In the genomic region with DNA sequence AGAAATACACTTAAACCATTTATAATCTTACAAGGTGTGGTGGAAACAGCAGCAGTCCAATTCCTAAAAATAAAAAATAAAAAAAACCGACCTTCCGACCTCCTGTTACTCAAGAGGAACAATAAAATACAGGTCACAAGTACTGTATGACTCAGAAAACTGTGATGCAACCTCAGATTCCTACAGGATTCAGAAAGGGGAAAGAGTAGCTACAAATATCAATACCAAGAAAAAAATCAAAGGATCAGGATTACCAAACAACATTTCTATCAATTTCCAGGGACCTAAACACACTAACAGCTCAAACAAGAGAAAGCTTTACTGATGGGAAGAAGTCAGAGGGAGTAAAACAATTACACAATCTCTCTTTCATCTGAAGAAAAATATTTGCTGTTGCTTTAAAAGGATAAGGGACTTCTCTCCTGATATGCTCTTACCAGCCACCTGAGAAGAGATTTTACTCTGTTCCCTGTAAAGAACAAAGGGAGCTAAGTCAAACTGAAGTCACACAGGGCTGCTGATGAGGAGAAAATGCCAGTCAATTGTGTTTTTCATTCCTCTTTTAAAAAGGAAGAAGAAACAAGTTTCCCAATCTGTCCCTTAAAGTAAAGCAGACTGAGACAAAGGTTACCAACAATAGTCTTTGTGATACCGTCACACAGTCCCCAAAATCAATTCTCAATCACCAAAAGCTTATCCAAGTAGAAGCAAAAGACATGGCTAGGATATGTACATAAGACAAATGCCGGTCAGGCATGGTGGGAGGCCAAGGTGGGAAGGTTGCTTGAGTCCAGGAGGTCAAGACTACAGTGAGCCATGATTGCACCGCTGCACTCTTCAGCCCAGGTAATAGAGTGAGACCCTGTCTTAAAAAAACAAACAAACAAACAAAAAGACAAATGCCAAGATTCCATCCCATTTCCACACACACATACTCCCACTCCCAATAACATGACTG, we compare ENCODE assay signal across 8 cellular contexts.
DNase-seq lines count a peak whose midpoint lies in the region; ATAC-seq, FAIRE-seq and TF ChIP-seq lines count a peak whose summit lies in the region.

No MANE protein-coding gene starts in this region.

- H3K27me3 ChIP-seq in BLaER1 treated with 17β-estradiol and CSF1 and Interleukin-3, amounts not matched to agents 10 nM and 100 nM = no peaks in the 10 kb centered on the region; a peak in 1 of 22 replicates
- H3K27me3 ChIP-seq in brain microvascular endothelial cell (replicated peaks) = no peaks in the 10 kb centered on the region

- TF ChIP-seq CTCF in brain microvascular endothelial cell (IDR thresholded peaks at IDR 0.05; ENCODE audit: low read depth, low read length, missing control alignments) = no peak
- no peak for TF ChIP-seq CTCF in GM10266 (IDR thresholded peaks at IDR 0.05; ENCODE audit: control insufficient read depth, insufficient read depth, low read depth, missing control alignments)

- peak overlapping the region; percentile 68 to 91 (median 75) for H3K4me2 ChIP-seq in BLaER1 treated with 17β-estradiol and CSF1 and Interleukin-3, amounts not matched to agents 10 nM and 100 nM

- H3K4me1 ChIP-seq in BLaER1 treated with 17β-estradiol and CSF1 and Interleukin-3, amounts not matched to agents 10 nM and 100 nM = peaks cover 32 to 44% (median 37%) of the 10 kb centered on the region in 10 experiments

- no peak for TF ChIP-seq EP300 in Ishikawa (IDR thresholded peaks at IDR 0.05; ENCODE audit: borderline replicate concordance)

- H3K4me3 ChIP-seq in BLaER1 treated with 17β-estradiol and CSF1 and Interleukin-3, amounts not matched to agents 10 nM and 100 nM = peak overlapping the region in 2 of 10 experiments; percentile 3 to 4; a peak in 1 of 20 replicates
- H3K4me3 ChIP-seq in brain microvascular endothelial cell (ENCODE audit: low read depth, low read length) = no peak overlapping the region

- peaks cover 47 to 100% (median 85%) of the 10 kb centered on the region in 11 experiments; a peak in 20 of 22 replicates for H4K20me1 ChIP-seq in BLaER1 treated with 17β-estradiol and CSF1 and Interleukin-3, amounts not matched to agents 10 nM and 100 nM

- H3K27ac ChIP-seq in BLaER1 treated with 17β-estradiol and CSF1 and Interleukin-3, amounts not matched to agents 10 nM and 100 nM = peak overlapping the region in 9 of 11 experiments; percentile 12 to 74 (median 59); a peak in 15 of 22 replicates
- peak overlapping the region; percentile 84 for H3K27ac ChIP-seq in brain microvascular endothelial cell

- H3K36me3 ChIP-seq in BLaER1 treated with 17β-estradiol and CSF1 and Interleukin-3, amounts not matched to agents 10 nM and 100 nM = peaks cover 0 to 11% (median 0%) of the 10 kb centered on the region in 11 experiments; a peak in 2 of 22 replicates
- H3K36me3 ChIP-seq in brain microvascular endothelial cell (replicated peaks) = no peaks in the 10 kb centered on the region

- no peak for ATAC-seq in GM19328 (IDR thresholded peaks at IDR 0.05; ENCODE audit: unreplicated experiment)

- H3K9ac ChIP-seq in BLaER1 treated with 17β-estradiol and CSF1 and Interleukin-3, amounts not matched to agents 10 nM and 100 nM = peak overlapping the region in 7 of 11 experiments; percentile 20 to 59 (median 23); a peak in 7 of 22 replicates

- no peak for TF ChIP-seq RAD21 in Ishikawa (IDR thresholded peaks at IDR 0.05; ENCODE audit: low read depth)

- in situ Hi-C loops in brain microvascular endothelial cell (cut with HindIII; ENCODE audit: low pct_ligation_motif_present, low sequenced_read_pairs) = no loop called here

- DNase-seq in brain microvascular endothelial cell (peak; percentile 55), left kidney (ENCODE audit: low read depth, low spot score) (peak; percentile 9), urothelium cell line (ENCODE audit: low spot score) (peak; percentile 60), GM10266 (ENCODE audit: extremely low spot score) (no peak), NCI-H526 (lab: John Stamatoyannopoulos, UW) (no peak)

- no peak for FAIRE-seq in urothelium cell line (lab: Jason Lieb, UNC)

- 0 out of 22 replicates have a peak, but pooled peaks cover 0 to 6% (median 0%) of the 10 kb centered on the region in 11 experiments for H3K9me3 ChIP-seq in BLaER1 treated with 17β-estradiol and CSF1 and Interleukin-3, amounts not matched to agents 10 nM and 100 nM (replicated peaks in 1 of 11)

TF ChIP-seq in Ishikawa, 13 proteins besides CTCF, POLR2A, EP300 and RAD21:
- TF ChIP-seq, protein P1, sequence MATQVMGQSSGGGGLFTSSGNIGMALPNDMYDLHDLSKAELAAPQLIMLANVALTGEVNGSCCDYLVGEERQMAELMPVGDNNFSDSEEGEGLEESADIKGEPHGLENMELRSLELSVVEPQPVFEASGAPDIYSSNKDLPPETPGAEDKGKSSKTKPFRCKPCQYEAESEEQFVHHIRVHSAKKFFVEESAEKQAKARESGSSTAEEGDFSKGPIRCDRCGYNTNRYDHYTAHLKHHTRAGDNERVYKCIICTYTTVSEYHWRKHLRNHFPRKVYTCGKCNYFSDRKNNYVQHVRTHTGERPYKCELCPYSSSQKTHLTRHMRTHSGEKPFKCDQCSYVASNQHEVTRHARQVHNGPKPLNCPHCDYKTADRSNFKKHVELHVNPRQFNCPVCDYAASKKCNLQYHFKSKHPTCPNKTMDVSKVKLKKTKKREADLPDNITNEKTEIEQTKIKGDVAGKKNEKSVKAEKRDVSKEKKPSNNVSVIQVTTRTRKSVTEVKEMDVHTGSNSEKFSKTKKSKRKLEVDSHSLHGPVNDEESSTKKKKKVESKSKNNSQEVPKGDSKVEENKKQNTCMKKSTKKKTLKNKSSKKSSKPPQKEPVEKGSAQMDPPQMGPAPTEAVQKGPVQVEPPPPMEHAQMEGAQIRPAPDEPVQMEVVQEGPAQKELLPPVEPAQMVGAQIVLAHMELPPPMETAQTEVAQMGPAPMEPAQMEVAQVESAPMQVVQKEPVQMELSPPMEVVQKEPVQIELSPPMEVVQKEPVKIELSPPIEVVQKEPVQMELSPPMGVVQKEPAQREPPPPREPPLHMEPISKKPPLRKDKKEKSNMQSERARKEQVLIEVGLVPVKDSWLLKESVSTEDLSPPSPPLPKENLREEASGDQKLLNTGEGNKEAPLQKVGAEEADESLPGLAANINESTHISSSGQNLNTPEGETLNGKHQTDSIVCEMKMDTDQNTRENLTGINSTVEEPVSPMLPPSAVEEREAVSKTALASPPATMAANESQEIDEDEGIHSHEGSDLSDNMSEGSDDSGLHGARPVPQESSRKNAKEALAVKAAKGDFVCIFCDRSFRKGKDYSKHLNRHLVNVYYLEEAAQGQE (IDR thresholded peaks at IDR 0.05; ENCODE audit: low read depth) = no peak
- TF ChIP-seq CEBPB (IDR thresholded peaks at IDR 0.05) (peak; percentile 98), ZBTB7A (IDR thresholded peaks at IDR 0.05; ENCODE audit: low read depth) (no peak), TEAD4 (IDR thresholded peaks at IDR 0.05) (peak; percentile 57), TAF1 (IDR thresholded peaks at IDR 0.05; ENCODE audit: low read depth) (no peak)
- TF ChIP-seq, protein P2, sequence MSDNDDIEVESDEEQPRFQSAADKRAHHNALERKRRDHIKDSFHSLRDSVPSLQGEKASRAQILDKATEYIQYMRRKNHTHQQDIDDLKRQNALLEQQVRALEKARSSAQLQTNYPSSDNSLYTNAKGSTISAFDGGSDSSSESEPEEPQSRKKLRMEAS (IDR thresholded peaks at IDR 0.05) = no peak
TF ChIP-seq in Ishikawa: peak in this region for 2.

Comparison
In these comparisons a context has a peak if more than half of its experiments do, and no peak if none do; other contexts are left out.
1. DNase-seq: peak in brain microvascular endothelial cell (single experiment), left kidney (single experiment) and urothelium cell line (single experiment); none in GM10266 (single experiment) and NCI-H526 (0 of 2).